12 cellular contexts compared by ENCODE assay signal in genomic region chr1:155009221-155009711, GRCh38. TPM values are rescaled to one million over a fixed set of nuclear protein-coding genes. Genes with fewer than 3 reads are reported as not detected.
DNase-seq lines count a peak whose midpoint lies in the region; ATAC-seq and TF ChIP-seq lines count a peak whose summit lies in the region.
"Had no signal": no experiment of that assay in that cellular context is flagged by ENCODE, and none has a peak within 500 bp of the region (broad histone marks: within the 10 kb centered on the region; RNA-seq: fewer than 3 reads in every experiment).

No MANE protein-coding gene starts in this region.

- peaks cover 10% of the 10 kb centered on the region for H3K36me3 Mint-ChIP-seq in activated CD8-positive, alpha-beta memory T cell treated with anti-CD3 and anti-CD28 coated beads, Interleukin-2, amount 10 ng/mL, durations not matched to agents 7 days and 5 days
- no peaks in the 10 kb centered on the region for H3K36me3 Mint-ChIP-seq in activated naive CD8-positive, alpha-beta T cell treated with anti-CD3 and anti-CD28 coated beads, Interleukin-2, amount 50 U/mL, for 24 hours (ENCODE audit: low read depth)

- peaks cover 81% of the 10 kb centered on the region for H3K4me1 Mint-ChIP-seq in activated CD8-positive, alpha-beta memory T cell treated with anti-CD3 and anti-CD28 coated beads, Interleukin-2, amount 10 ng/mL, durations not matched to agents 7 days and 5 days
- peaks cover 78% of the 10 kb centered on the region for H3K4me1 Mint-ChIP-seq in activated naive CD8-positive, alpha-beta T cell treated with anti-CD3 and anti-CD28 coated beads, Interleukin-2, amount 50 U/mL, for 24 hours

- no peak for TF ChIP-seq CTCF in right lobe of liver (IDR thresholded peaks at IDR 0.05)
- TF ChIP-seq CTCF in suprapubic skin (IDR thresholded peaks at IDR 0.05) = no peak

- H3K4me3 ChIP-seq in right lobe of liver = no peak overlapping the region
- peak overlapping the region; percentile 97 for H3K4me3 ChIP-seq in suprapubic skin
- H3K4me3 ChIP-seq: ovary had no signal

- H3K4me3 Mint-ChIP-seq in activated CD8-positive, alpha-beta memory T cell treated with anti-CD3 and anti-CD28 coated beads, Interleukin-2, amount 10 ng/mL, durations not matched to agents 7 days and 5 days = peak overlapping the region; percentile 67
- peak overlapping the region; percentile 64 for H3K4me3 Mint-ChIP-seq in activated naive CD8-positive, alpha-beta T cell treated with anti-CD3 and anti-CD28 coated beads, Interleukin-2, amount 50 U/mL, for 24 hours

- CTCF ChIA-PET in activated CD8-positive, alpha-beta memory T cell treated with anti-CD3 and anti-CD28 coated beads, Interleukin-2, amount 10 ng/mL, durations not matched to agents 7 days and 5 days (lab: Charles Lee) = interaction anchor here (1.7 to 18.7 kb wide), 4 partner anchors 9 to 43 kb away, joined by 9 to 328 read pairs (median 146); partner anchors contain the start of genes ADAM15, EFNA4, LENEP and ZBTB7B

- in situ Hi-C loops in KBM-7 (cut with MboI; ENCODE audit: low pct_unique_long_range_greater_than_20kb, low sequenced_read_pairs) = no loop called here

- no peak for DNase-seq in activated CD8-positive, alpha-beta memory T cell treated with anti-CD3 and anti-CD28 coated beads, Interleukin-2, amount 10 ng/mL, durations not matched to agents 7 days and 5 days
- DNase-seq in activated CD8-positive, alpha-beta memory T cell treated with anti-CD3 and anti-CD28 coated beads, Interleukin-2, amount 50 U/mL, for 4 hours = no peak
- DNase-seq in activated naive CD8-positive, alpha-beta T cell treated with anti-CD3 and anti-CD28 coated beads, Interleukin-2, amount 50 U/mL, for 24 hours = no peak
- DNase-seq in right lobe of liver (peak in 1 of 3 donors; percentile 24), suprapubic skin (ENCODE audit: low spot score in 2 of 2) (no peak), KBM-7 (no peak), NOMO-1 (lab: John Stamatoyannopoulos, UW; ENCODE audit: unreplicated experiment in 2 of 2) (no peak)
- DNase-seq: NCI-H187 had no signal

- no peaks in the 10 kb centered on the region for H3K27me3 Mint-ChIP-seq in activated CD8-positive, alpha-beta memory T cell treated with anti-CD3 and anti-CD28 coated beads, Interleukin-2, amount 10 ng/mL, durations not matched to agents 7 days and 5 days
- H3K27me3 Mint-ChIP-seq in activated naive CD8-positive, alpha-beta T cell treated with anti-CD3 and anti-CD28 coated beads, Interleukin-2, amount 50 U/mL, for 24 hours = no peaks in the 10 kb centered on the region

- WGBS in right lobe of liver (ENCODE audit: insufficient coverage, low coverage, low lambda C conversion rate, missing lambda C conversion rate) = no CpG with 5 or more reads among the region's 12 CpGs
- WGBS in suprapubic skin = 68% methylated on average over 5 of the region's 12 CpGs

- TF ChIP-seq EP300 in suprapubic skin (IDR thresholded peaks at IDR 0.05) = no peak

- H3K27ac ChIP-seq in right lobe of liver (peak overlapping the region; percentile 16 to 95 (median 16)), suprapubic skin (peak overlapping the region; percentile 96)
- H3K27ac ChIP-seq: ovary had no signal

- H3K4me1 ChIP-seq in right lobe of liver (peaks cover 0 to 87% (median 33%) of the 10 kb centered on the region in 4 donors), suprapubic skin (peaks cover 93% of the 10 kb centered on the region)

- no peaks in the 10 kb centered on the region for H3K27me3 ChIP-seq in right lobe of liver
- no peaks in the 10 kb centered on the region for H3K27me3 ChIP-seq in suprapubic skin
- H3K27me3 ChIP-seq: ovary had no signal

- peak overlapping the region; percentile 87 for H3K27ac Mint-ChIP-seq in activated CD8-positive, alpha-beta memory T cell treated with anti-CD3 and anti-CD28 coated beads, Interleukin-2, amount 10 ng/mL, durations not matched to agents 7 days and 5 days
- H3K27ac Mint-ChIP-seq in activated naive CD8-positive, alpha-beta T cell treated with anti-CD3 and anti-CD28 coated beads, Interleukin-2, amount 50 U/mL, for 24 hours = peak overlapping the region; percentile 68

- H3K9me3 Mint-ChIP-seq in activated CD8-positive, alpha-beta memory T cell treated with anti-CD3 and anti-CD28 coated beads, Interleukin-2, amount 10 ng/mL, durations not matched to agents 7 days and 5 days (ENCODE audit: low read depth) = no peaks in the 10 kb centered on the region
- H3K9me3 Mint-ChIP-seq in activated naive CD8-positive, alpha-beta T cell treated with anti-CD3 and anti-CD28 coated beads, Interleukin-2, amount 50 U/mL, for 24 hours = no peaks in the 10 kb centered on the region

- H3K36me3 ChIP-seq in right lobe of liver (peaks cover 0 to 6% (median 4%) of the 10 kb centered on the region in 4 donors), suprapubic skin (peaks cover 5% of the 10 kb centered on the region)
- H3K36me3 ChIP-seq: ovary had no signal

- intact Hi-C loops in right lobe of liver (cut with DNase I) = no loop called here

- ATAC-seq in activated CD8-positive, alpha-beta memory T cell treated with anti-CD3 and anti-CD28 coated beads, Interleukin-2, amount 10 ng/mL, durations not matched to agents 7 days and 5 days = no peak
- ATAC-seq in activated naive CD8-positive, alpha-beta T cell treated with anti-CD3 and anti-CD28 coated beads, Interleukin-2, amount 50 U/mL, for 24 hours = no peak
- ATAC-seq in right lobe of liver (no peak), HG03039 (IDR thresholded peaks at IDR 0.05; ENCODE audit: unreplicated experiment) (no peak)

- TF ChIP-seq POLR2A in right lobe of liver (IDR thresholded peaks at IDR 0.05) = no peak
- no peak for TF ChIP-seq POLR2A in suprapubic skin (IDR thresholded peaks at IDR 0.05)

- H3K9me3 ChIP-seq in right lobe of liver (no peaks in the 10 kb centered on the region), suprapubic skin (no peaks in the 10 kb centered on the region)
- H3K9me3 ChIP-seq: ovary had no signal

RNA-seq across cellular contexts. Expression of gene ZBTB7B, which starts 6.7 kb away (rescaled TPM):
- total RNA-seq in activated CD8-positive, alpha-beta memory T cell treated with anti-CD3 and anti-CD28 coated beads, Interleukin-2, amount 10 ng/mL, durations not matched to agents 7 days and 5 days = 10 to 100 TPM; 58.1 to 74.8 TPM
- 10 to 100 TPM; 35.0 to 83.8 (median 38.8) TPM for total RNA-seq in right lobe of liver
- 100 to 1,000 TPM; 238 to 243 (median 239) TPM for total RNA-seq in suprapubic skin

RNA-seq across cellular contexts. Expression of gene LENEP, which starts 15.9 kb away (rescaled TPM):
- 1 to 10 TPM in 1 of 2 experiments, under 1 TPM in 1; 0.91 to 1.2 TPM for total RNA-seq in activated CD8-positive, alpha-beta memory T cell treated with anti-CD3 and anti-CD28 coated beads, Interleukin-2, amount 10 ng/mL, durations not matched to agents 7 days and 5 days
- total RNA-seq in right lobe of liver (not detected), suprapubic skin (1 to 10 TPM in 1 of 4 donors, not detected in 3; 3.0 TPM)
- total RNA-seq: ovary had no signal

RNA-seq across cellular contexts. Expression of gene DCST2, which starts 24.3 kb away (rescaled TPM):
- total RNA-seq in activated CD8-positive, alpha-beta memory T cell treated with anti-CD3 and anti-CD28 coated beads, Interleukin-2, amount 10 ng/mL, durations not matched to agents 7 days and 5 days = under 1 TPM; 0.09 to 0.29 TPM
- total RNA-seq in right lobe of liver = 1 to 10 TPM in 1 of 6 experiments, under 1 TPM in 4, not detected in 1; 0.72 to 1.4 (median 0.81) TPM
- 10 to 100 TPM; 13.4 to 36.0 (median 14.5) TPM for total RNA-seq in suprapubic skin

RNA-seq across cellular contexts. Expression of gene DCST1, which starts 24.4 kb away (rescaled TPM):
- not detected for total RNA-seq in activated CD8-positive, alpha-beta memory T cell treated with anti-CD3 and anti-CD28 coated beads, Interleukin-2, amount 10 ng/mL, durations not matched to agents 7 days and 5 days
- total RNA-seq in right lobe of liver (not detected), suprapubic skin (1 to 10 TPM in 3 of 4 donors, under 1 TPM in 1; 0.55 to 8.2 (median 2.8) TPM)
- total RNA-seq: frontal cortex, SK-MEL-5 had no signal

RNA-seq across cellular contexts. Expression of gene FLAD1, which starts 26.1 kb away (rescaled TPM):
- total RNA-seq in activated CD8-positive, alpha-beta memory T cell treated with anti-CD3 and anti-CD28 coated beads, Interleukin-2, amount 10 ng/mL, durations not matched to agents 7 days and 5 days = 10 to 100 TPM; 48.2 to 63.7 TPM
- total RNA-seq in right lobe of liver = 10 to 100 TPM; 18.3 to 33.1 (median 24.6) TPM
- total RNA-seq in suprapubic skin = 10 to 100 TPM; 42.0 to 59.7 (median 52.3) TPM

Comparison
In these comparisons a context has a peak if more than half of its experiments do, and no peak if none do; other contexts are left out.
1. RNA of gene DCST2, which starts 24.3 kb away (total RNA-seq): 13.4 to 36.0 TPM in suprapubic skin; 0.72 to 1.4 TPM in right lobe of liver and 0.09 to 0.29 TPM in activated CD8-positive, alpha-beta memory T cell treated with anti-CD3 and anti-CD28 coated beads, Interleukin-2, amount 10 ng/mL, durations not matched to agents 7 days and 5 days; every median in the first group is over 4 times any median in the second.